ENCODE assay signal across 8 cellular contexts in genomic region chr1:40450491-40451237, GRCh38. TPM values are rescaled to one million over a fixed set of nuclear protein-coding genes. Genes with fewer than 3 reads are reported as not detected.
A peak's percentile ranks its signal among the peaks of the same experiment; 100 is the strongest.
DNase-seq lines count a peak whose midpoint lies in the region; ATAC-seq and TF ChIP-seq lines count a peak whose summit lies in the region.

No MANE protein-coding gene starts in this region.

- H3K27me3 Mint-ChIP-seq in CD14-positive monocyte (ENCODE audit: low read depth in 3 of 3) (peaks cover 0 to 1% (median 0%) of the 10 kb centered on the region in 3 donors), immature natural killer cell (ENCODE audit: low read depth in 3 of 3) (peaks cover 0 to 6% (median 6%) of the 10 kb centered on the region in 3 donors)

- ATAC-seq in GM19455 (IDR thresholded peaks at IDR 0.05; ENCODE audit: unreplicated experiment) = peak; percentile 34

- H3K4me1 Mint-ChIP-seq in CD14-positive monocyte (peaks cover 20% of the 10 kb centered on the region), immature natural killer cell (peaks cover 23 to 31% of the 10 kb centered on the region in 2 donors)

- in situ Hi-C loops in astrocyte of the spinal cord (cut with HindIII; ENCODE audit: low sequenced_read_pairs) = no loop called here

- H3K4me3 Mint-ChIP-seq in CD14-positive monocyte (peak overlapping the region; percentile 88 to 92), immature natural killer cell (peak overlapping the region; percentile 84 to 95 (median 91))

- TF ChIP-seq CTCF in CD14-positive monocyte (IDR thresholded peaks at IDR 0.05) (no peak), astrocyte of the spinal cord (IDR thresholded peaks at IDR 0.05; ENCODE audit: low read depth, low read length) (no peak)

- H3K9me3 Mint-ChIP-seq in CD14-positive monocyte (peaks cover 26 to 67% (median 61%) of the 10 kb centered on the region in 7 donors), immature natural killer cell (peaks cover 0 to 37% (median 10%) of the 10 kb centered on the region in 6 donors)

- H3K36me3 Mint-ChIP-seq in CD14-positive monocyte = peaks cover 12 to 28% of the 10 kb centered on the region in 2 donors
- H3K36me3 Mint-ChIP-seq in immature natural killer cell = peaks cover 18 to 33% (median 21%) of the 10 kb centered on the region in 3 donors

- no peak for DNase-seq in CD14-positive monocyte (ENCODE audit: low spot score)
- DNase-seq in HT1080 (ENCODE audit: low read depth) = peak; percentile 85
- peak; percentile 27 for DNase-seq in T1000 (lab: John Stamatoyannopoulos, UW)
- peak; percentile 76 for DNase-seq in astrocyte of the spinal cord (ENCODE audit: low read depth, low spot score)
- peak; percentile 50 to 55 (median 54) for DNase-seq in immature natural killer cell
- DNase-seq in stimulated activated CD4-positive, alpha-beta T cell treated with anti-CD3 and anti-CD28 coated beads, Interleukin-12 subunit alpha, Interleukin-12 subunit beta, amount 100 ng/mL, for 24 hours (ENCODE audit: low read depth in 2 of 2) = peak; percentile 74 to 77
- no peak for DNase-seq in 8988T

- peak overlapping the region; percentile 60 for H3K4me3 ChIP-seq in astrocyte of the spinal cord (ENCODE audit: low read depth, low read length)

- H3K27ac Mint-ChIP-seq in CD14-positive monocyte = peak overlapping the region in 3 of 7 donors; percentile 20 to 73 (median 72)
- H3K27ac Mint-ChIP-seq in immature natural killer cell = peak overlapping the region; percentile 46 to 87 (median 82)

- intact Hi-C loops in CD14-positive monocyte (cut with micrococcal nuclease) = loop anchor here in 1 of 2 donors (10.0 kb wide), 1 partner anchor 64 kb away; no protein-coding TSS in a partner anchor

RNA-seq across cellular contexts. Expression of gene ZFP69B, which starts 0.4 kb away (rescaled TPM):
- polyA plus RNA-seq in CD14-positive monocyte (under 1 TPM in 1 of 2 donors, not detected in 1; 0.20 TPM), immature natural killer cell (1 to 10 TPM in 1 of 3 donors, under 1 TPM in 1, not detected in 1; 0.92 to 1.3 TPM)
- total RNA-seq in HT1080 (2014; rRNA removed; shearing (Covaris generic)) = 4.0 and 5.0 TPM in 2 replicates
- polyA plus RNA-seq in HT1080 (2015; cell fraction: cytosol; rRNA removed) = 6.3 and 6.8 TPM in 2 replicates
- 6.8 TPM in 2 replicates for polyA plus RNA-seq in HT1080 (2015; cell fraction: nucleus; rRNA removed)

RNA-seq across cellular contexts. Expression of gene ZFP69, which starts 26.4 kb away (rescaled TPM):
- polyA plus RNA-seq in CD14-positive monocyte (1 to 10 TPM; 2.5 to 3.8 TPM), immature natural killer cell (1 to 10 TPM; 6.3 to 7.4 (median 6.4) TPM)
- 4.0 and 4.5 TPM in 2 replicates for total RNA-seq in HT1080 (2014; rRNA removed; shearing (Covaris generic))
- 2.4 and 2.6 TPM in 2 replicates for polyA plus RNA-seq in HT1080 (2015; cell fraction: cytosol; rRNA removed)
- polyA plus RNA-seq in HT1080 (2015; cell fraction: nucleus; rRNA removed) = 2.8 and 3.6 TPM in 2 replicates

RNA-seq across cellular contexts. Expression of gene EXO5, which starts 57.9 kb away (rescaled TPM):
- polyA plus RNA-seq in CD14-positive monocyte (1 to 10 TPM; 1.5 to 2.6 TPM), immature natural killer cell (10 to 100 TPM in 1 of 3 donors, 1 to 10 TPM in 2; 3.9 to 11.0 (median 5.0) TPM)
- total RNA-seq in HT1080 (2014; rRNA removed; shearing (Covaris generic)) = 3.1 and 5.2 TPM in 2 replicates
- 4.5 and 6.0 TPM in 2 replicates for polyA plus RNA-seq in HT1080 (2015; cell fraction: cytosol; rRNA removed)
- 6.7 and 9.6 TPM in 2 replicates for polyA plus RNA-seq in HT1080 (2015; cell fraction: nucleus; rRNA removed)

Comparison
In these comparisons a context has a peak if more than half of its experiments do, and no peak if none do; other contexts are left out.
1. DNase-seq: peak in HT1080 (single experiment), T1000 (single experiment), astrocyte of the spinal cord (single experiment), immature natural killer cell (3 of 3) and stimulated activated CD4-positive, alpha-beta T cell treated with anti-CD3 and anti-CD28 coated beads, Interleukin-12 subunit alpha, Interleukin-12 subunit beta, amount 100 ng/mL, for 24 hours (2 of 2); none in CD14-positive monocyte (single experiment) and 8988T (single experiment).